In genomic region chr12:49567611-49568441, GRCh38 we compare ENCODE assay signal across 8 cellular contexts. TPM values are rescaled to one million over a fixed set of nuclear protein-coding genes. Genes with fewer than 3 reads are reported as not detected.
DNase-seq lines count a peak whose midpoint lies in the region; ATAC-seq, FAIRE-seq and TF ChIP-seq lines count a peak whose summit lies in the region.

Gene MCRS1, minus strand, starts transcription at chr12:49568142. Its CDS starts 1,411 bp downstream, at chr12:49566731.

- WGBS in prostate gland = under 1% methylated on average over 42 of the region's 54 CpGs
- WGBS in urinary bladder = under 1% methylated on average over 54 of the region's 54 CpGs

- H3K27me3 ChIP-seq in left ventricle myocardium inferior (ENCODE audit: low read depth) (no peaks in the 10 kb centered on the region), prostate gland (replicated peaks; ENCODE audit: insufficient read depth) (no peaks in the 10 kb centered on the region)

- TF ChIP-seq CTCF in left ventricle myocardium inferior (IDR thresholded peaks at IDR 0.05; ENCODE audit: borderline replicate concordance) (no peak), prostate gland (IDR thresholded peaks at IDR 0.05) (no peak)

- intact Hi-C loops in T-helper 1 cell treated with Interleukin-12 subunit alpha and Interleukin-12 subunit beta and Interleukin-4 antibody, amounts not matched to agents 30 ng/mL and 1 ng/mL, for 36 hours (cut with micrococcal nuclease) = loop anchor here (1.0 to 5.0 kb wide), 16 partner anchors 30 to 551 kb away; partner anchors contain the start of genes BCDIN3D, COX14, FMNL3 and LMBR1L
- intact Hi-C loops in left ventricle myocardium inferior (cut with micrococcal nuclease) = no loop called here
- intact Hi-C loops in prostate gland (cut with DNase I) = no loop called here

- DNase-seq in GM12891 (ENCODE audit: insufficient read length, low spot score) (peak; percentile 90), NCI-H146 treated with DMSO at 0.1 percent for 48 hours (lab: John Stamatoyannopoulos, UW; ENCODE audit: unreplicated experiment) (peak; percentile 87), amniotic stem cell (lab: John Stamatoyannopoulos, UW) (peak; percentile 85), left ventricle myocardium inferior (peak; percentile 86), prostate gland (ENCODE audit: low spot score) (peak; percentile 83)

- peak; percentile 95 for FAIRE-seq in GM12891 (lab: Jason Lieb, UNC)

- TF ChIP-seq POLR2A in GM12891 (IDR thresholded peaks at IDR 0.05; ENCODE audit: low read depth, low read length) (peak; percentile 97), prostate gland (IDR thresholded peaks at IDR 0.05) (peak; percentile 20)

- H3K9me3 ChIP-seq in left ventricle myocardium inferior (replicated peaks) (no peaks in the 10 kb centered on the region), prostate gland (no peaks in the 10 kb centered on the region)

- H3K27ac ChIP-seq in left ventricle myocardium inferior (replicated peaks) = peak within 1 kb of the TSS; percentile 97
- H3K27ac ChIP-seq in prostate gland = peak within 1 kb of the TSS; percentile 82 to 87
- H3K27ac ChIP-seq in urinary bladder (ENCODE audit: low read depth) = peak within 1 kb of the TSS; percentile 57

- peak within 1 kb of the TSS; percentile 92 for H3K4me3 ChIP-seq in left ventricle myocardium inferior
- H3K4me3 ChIP-seq in prostate gland = peak within 1 kb of the TSS; percentile 64 to 88
- peak within 1 kb of the TSS; percentile 69 for H3K4me3 ChIP-seq in urinary bladder (ENCODE audit: low read depth, low read length)

- ATAC-seq in HG02840 (IDR thresholded peaks at IDR 0.05; ENCODE audit: low FRiP score, unreplicated experiment) = peak; percentile 86

- peaks cover 30% of the 10 kb centered on the region for H3K36me3 ChIP-seq in left ventricle myocardium inferior
- H3K36me3 ChIP-seq in prostate gland = peaks cover 7 to 16% of the 10 kb centered on the region in 2 donors
- no peaks in the 10 kb centered on the region for H3K36me3 ChIP-seq in urinary bladder (ENCODE audit: insufficient read depth)

- H3K4me1 ChIP-seq in left ventricle myocardium inferior (peaks cover 77% of the 10 kb centered on the region), prostate gland (replicated peaks) (peaks cover 3% of the 10 kb centered on the region), urinary bladder (ENCODE audit: insufficient read depth) (peaks cover 2% of the 10 kb centered on the region)

TF ChIP-seq in GM12891, 5 proteins besides CTCF, POLR2A, EP300 and RAD21:
- TF ChIP-seq TAF1 (IDR thresholded peaks at IDR 0.05; ENCODE audit: low read depth, low read length) = peak; percentile 94
- TF ChIP-seq PAX5 (IDR thresholded peaks at IDR 0.05; ENCODE audit: insufficient read depth, low read length, severe bottlenecking) = no peak
- peak; percentile 98 for TF ChIP-seq POLR2AphosphoS5 (IDR thresholded peaks at IDR 0.05; ENCODE audit: low read depth, low read length)
- peak; percentile 90; the same call in 1 of the 2 replicates for TF ChIP-seq POU2F2 (IDR thresholded peaks at IDR 0.05; ENCODE audit: low read depth, low read length)

RNA-seq across cellular contexts. Expression of gene MCRS1, which starts in this region (rescaled TPM):
- polyA plus RNA-seq in GM12891 (2012; ENCODE audit: low read depth, missing spikeins) = 42.1 TPM
- total RNA-seq in T-helper 1 cell treated with Interleukin-12 subunit alpha and Interleukin-12 subunit beta and Interleukin-4 antibody, amounts not matched to agents 30 ng/mL and 1 ng/mL, for 36 hours = 72.2 and 72.4 TPM in 2 replicates
- 97.9 TPM for total RNA-seq in left ventricle myocardium inferior
- total RNA-seq in prostate gland = 10 to 100 TPM; 54.1 to 87.0 TPM
- 23.0 TPM for total RNA-seq in urinary bladder
- polyA plus RNA-seq in urinary bladder = 48.3 TPM

Comparison
In these comparisons a context has a peak if more than half of its experiments do, and no peak if none do; other contexts are left out.
1. Peak in every context shown above with its lines: DNase-seq, ATAC-seq, H3K4me3 ChIP-seq and H3K27ac ChIP-seq.